In genomic region chr10:124643281-124644009, GRCh38 we compare ENCODE assay signal across 10 cellular contexts.
DNase-seq lines count a peak whose midpoint lies in the region; TF ChIP-seq lines count a peak whose summit lies in the region.
"Had no signal": no experiment of that assay in that cellular context is flagged by ENCODE, and none has a peak within 500 bp of the region (broad histone marks: within the 10 kb centered on the region; RNA-seq: fewer than 3 reads in every experiment).

No MANE protein-coding gene starts in this region.

- CTCF ChIA-PET in CD8-positive, alpha-beta memory T cell (lab: Charles Lee), result interaction anchor here (0.7 to 8.3 kb wide), 12 partner anchors 15 to 100 kb away, joined by 3 to 110 read pairs (median 3); no protein-coding TSS in a partner anchor

- peaks cover 13% of the 10 kb centered on the region for H4K20me1 ChIP-seq in neural progenitor cell (ENCODE audit: low read depth)

- peaks cover 82 to 99% (median 91%) of the 10 kb centered on the region in 3 donors for H3K4me1 Mint-ChIP-seq in CD8-positive, alpha-beta memory T cell
- peaks cover 42% of the 10 kb centered on the region for H3K4me1 Mint-ChIP-seq in neural progenitor cell

- H3K27ac Mint-ChIP-seq in CD8-positive, alpha-beta memory T cell, result peak overlapping the region; percentile 79 to 99 (median 93)
- peak overlapping the region; percentile 50 for H3K27ac Mint-ChIP-seq in neural progenitor cell

- H3K9me3 ChIP-seq in CD8-positive, alpha-beta memory T cell (ENCODE audit: low read length), result no peaks in the 10 kb centered on the region
- no peaks in the 10 kb centered on the region for H3K9me3 ChIP-seq in effector memory CD4-positive, alpha-beta T cell (ENCODE audit: control insufficient read depth, low read length)
- no peaks in the 10 kb centered on the region for H3K9me3 ChIP-seq in neural progenitor cell (ENCODE audit: low read depth)
- H3K9me3 ChIP-seq: ascending aorta, suprapubic skin had no signal

- TF ChIP-seq CTCF in neural progenitor cell (IDR thresholded peaks at IDR 0.05), result no peak

- no peaks in the 10 kb centered on the region for H3K36me3 ChIP-seq in CD8-positive, alpha-beta memory T cell (ENCODE audit: insufficient read depth, low read length)
- H3K36me3 ChIP-seq in effector memory CD4-positive, alpha-beta T cell (ENCODE audit: control insufficient read depth, insufficient read depth, low read length), result peaks cover 6% of the 10 kb centered on the region
- no peaks in the 10 kb centered on the region for H3K36me3 ChIP-seq in neural progenitor cell
- H3K36me3 ChIP-seq: ascending aorta, suprapubic skin had no signal

- no peak overlapping the region for H2AFZ ChIP-seq in neural progenitor cell (replicated peaks)

- no peak overlapping the region for H3K4me3 ChIP-seq in CD8-positive, alpha-beta memory T cell (ENCODE audit: low read length)
- H3K4me3 ChIP-seq in effector memory CD4-positive, alpha-beta T cell (ENCODE audit: insufficient read depth, low read depth, low read length, poor library complexity, severe bottlenecking), result no peak overlapping the region
- no peak overlapping the region for H3K4me3 ChIP-seq in neural progenitor cell
- H3K4me3 ChIP-seq: ascending aorta, suprapubic skin had no signal

- H3K27me3 ChIP-seq in CD8-positive, alpha-beta memory T cell (ENCODE audit: insufficient read depth, low read length, poor library complexity, severe bottlenecking), result no peaks in the 10 kb centered on the region
- H3K27me3 ChIP-seq in effector memory CD4-positive, alpha-beta T cell (replicated peaks; ENCODE audit: control insufficient read depth, insufficient read depth, low read length, poor library complexity, severe bottlenecking), result no peaks in the 10 kb centered on the region
- H3K27me3 ChIP-seq in neural progenitor cell, result no peaks in the 10 kb centered on the region
- H3K27me3 ChIP-seq: ascending aorta, suprapubic skin had no signal

- H3K27ac ChIP-seq in CD8-positive, alpha-beta memory T cell (ENCODE audit: low read depth, low read length), result no peak overlapping the region
- peak overlapping the region; percentile 72 for H3K27ac ChIP-seq in effector memory CD4-positive, alpha-beta T cell (ENCODE audit: insufficient read depth, low read length, poor library complexity, severe bottlenecking)
- peak overlapping the region; percentile 97 for H3K27ac ChIP-seq in neural progenitor cell
- H3K27ac ChIP-seq: ascending aorta, suprapubic skin, WERI-Rb-1 had no signal

- peaks cover 55% of the 10 kb centered on the region for H3K79me2 ChIP-seq in neural progenitor cell (ENCODE audit: low read depth)

- H3K9ac ChIP-seq in neural progenitor cell, result no peak overlapping the region

- POLR2A ChIA-PET in CD8-positive, alpha-beta memory T cell (lab: Charles Lee), result interaction anchor here (0.9 kb wide), 1 partner anchor 16 kb away, joined by 3 read pairs; no protein-coding TSS in a partner anchor

- DNase-seq in CD8-positive, alpha-beta memory T cell, result no peak
- DNase-seq in NCI-H146 treated with DMSO at 0.1 percent for 48 hours (lab: John Stamatoyannopoulos, UW; ENCODE audit: unreplicated experiment) (peak; percentile 28), neural progenitor cell (ENCODE audit: low spot score) (peak; percentile 93), inferior parietal cortex (ENCODE audit: extremely low spot score) (no peak), NCI-H526 (lab: John Stamatoyannopoulos, UW) (no peak)
- DNase-seq in effector memory CD4-positive, alpha-beta T cell, result no peak
- no peak for DNase-seq in stimulated activated naive CD4-positive, alpha-beta T cell (lab: John Stamatoyannopoulos, UW)
- DNase-seq: WERI-Rb-1 had no signal

- H3K9me3 Mint-ChIP-seq in CD8-positive, alpha-beta memory T cell, result no peaks in the 10 kb centered on the region
- H3K9me3 Mint-ChIP-seq in neural progenitor cell, result no peaks in the 10 kb centered on the region

- no peaks in the 10 kb centered on the region for H3K27me3 Mint-ChIP-seq in CD8-positive, alpha-beta memory T cell
- H3K27me3 Mint-ChIP-seq in neural progenitor cell (ENCODE audit: insufficient read depth, low read depth), result peaks cover 2% of the 10 kb centered on the region

- peaks cover 36% of the 10 kb centered on the region for H3F3A ChIP-seq in neural progenitor cell (ENCODE audit: low read depth)

- no peak overlapping the region for H3K4me3 Mint-ChIP-seq in CD8-positive, alpha-beta memory T cell
- no peak overlapping the region for H3K4me3 Mint-ChIP-seq in neural progenitor cell

- H3K4me2 ChIP-seq in neural progenitor cell, result peak overlapping the region; percentile 73

- peaks cover 86% of the 10 kb centered on the region for H3K4me1 ChIP-seq in CD8-positive, alpha-beta memory T cell (ENCODE audit: insufficient read depth, low read length)
- H3K4me1 ChIP-seq in effector memory CD4-positive, alpha-beta T cell (ENCODE audit: control insufficient read depth, insufficient read depth, low read length, poor library complexity, severe bottlenecking), result peaks cover 83% of the 10 kb centered on the region
- peaks cover 65% of the 10 kb centered on the region for H3K4me1 ChIP-seq in neural progenitor cell

- peaks cover 0 to 30% (median 1%) of the 10 kb centered on the region in 3 donors for H3K36me3 Mint-ChIP-seq in CD8-positive, alpha-beta memory T cell
- H3K36me3 Mint-ChIP-seq in neural progenitor cell, result peaks cover 4% of the 10 kb centered on the region

Comparison
In these comparisons a context has a peak if more than half of its experiments do, and no peak if none do; other contexts are left out.
1. DNase-seq: peak in NCI-H146 treated with DMSO at 0.1 percent for 48 hours (single experiment) and neural progenitor cell (single experiment); none in CD8-positive, alpha-beta memory T cell (0 of 5), effector memory CD4-positive, alpha-beta T cell (0 of 3), stimulated activated naive CD4-positive, alpha-beta T cell (0 of 6), inferior parietal cortex (single experiment) and NCI-H526 (0 of 2).